In genomic region chr4:54561940-54562339, GRCh38 we compare ENCODE assay signal across 34 cellular contexts.
"Had no signal": no experiment of that assay in that cellular context is flagged by ENCODE, and none has a peak within 500 bp of the region (broad histone marks: within the 10 kb centered on the region; RNA-seq: fewer than 3 reads in every experiment).

No MANE protein-coding gene starts in this region.

- H3K27ac ChIP-seq: KMS-11 had no signal

- DNase-seq: Karpas-422, Kasumi-1, MG63, MM.1S, MV-4-11, NCI-H1048, NCI-H1092, NCI-H1092 treated with DMSO at 0.1 percent for 48 hours, NCI-H1105, NCI-H1105 treated with DMSO at 0.1 percent for 48 hours, NCI-H1417, NCI-H1417 treated with DMSO at 0.1 percent for 48 hours, NCI-H1436, NCI-H1436 treated with DMSO at 0.1 percent for 48 hours, NCI-H146, NCI-H1694, NCI-H1694 treated with DMSO at 0.1 percent for 48 hours, NCI-H187, NCI-H187 treated with DMSO at 0.1 percent for 48 hours, NCI-H1930, NCI-H2029, NCI-H2029 treated with DMSO at 0.1 percent for 48 hours, NCI-H2081, NCI-H2081 treated with DMSO at 0.1 percent for 48 hours, NCI-H2107, NCI-H2171, NCI-H2171 treated with DMSO at 0.1 percent for 48 hours, NCI-H2227 treated with DMSO at 0.1 percent for 48 hours, NCI-H226, NCI-H345, NCI-H446, NCI-H446 treated with DMSO at 0.1 percent for 48 hours, NCI-H510A had no signal

- H3K27me3 ChIP-seq: MG63 had no signal

- H3K9me3 ChIP-seq: MG63 had no signal

- H3K4me2 ChIP-seq: KMS-11 had no signal

- H3K9ac ChIP-seq: KMS-11 had no signal

- H3K4me3 ChIP-seq: MG63 had no signal

- H3K36me3 ChIP-seq: MG63 had no signal
